15 cellular contexts compared by ENCODE assay signal in the genomic region with DNA sequence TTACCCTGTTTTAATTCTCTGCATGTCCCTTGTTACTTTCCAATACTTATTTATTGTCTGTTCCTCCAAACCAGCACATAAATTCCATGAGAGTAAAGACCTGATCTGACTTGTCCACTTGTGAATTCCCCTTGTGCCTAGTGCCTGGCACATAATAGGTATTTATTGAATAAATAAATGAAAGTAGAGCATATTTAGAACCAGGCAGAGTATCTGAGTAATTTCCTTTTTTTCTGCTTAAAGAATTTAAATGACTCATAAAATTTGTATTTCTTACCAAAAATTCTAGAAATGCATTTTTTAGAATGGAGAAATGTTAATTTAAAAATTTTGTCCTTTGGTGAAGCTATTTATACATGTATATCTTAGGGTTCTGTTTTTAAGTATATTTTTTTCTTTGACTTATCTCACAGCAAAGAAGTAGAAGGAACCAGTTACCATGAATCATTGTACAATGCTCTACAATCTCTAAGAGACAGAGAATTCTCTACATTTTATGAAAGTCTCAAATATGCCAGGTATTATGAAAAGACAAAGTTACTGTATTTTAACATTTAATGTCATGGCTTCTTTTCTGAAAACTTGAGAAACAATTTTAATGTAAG.
DNase-seq lines count a peak whose midpoint lies in the region; ATAC-seq and TF ChIP-seq lines count a peak whose summit lies in the region.
"Had no signal": no experiment of that assay in that cellular context is flagged by ENCODE, and none has a peak within 500 bp of the region (broad histone marks: within the 10 kb centered on the region; RNA-seq: fewer than 3 reads in every experiment).

No MANE protein-coding gene starts in this region.

- no peaks in the 10 kb centered on the region for H3K9me2 ChIP-seq in hepatocyte (replicated peaks; ENCODE audit: insufficient read depth)

- H3K9me3 Mint-ChIP-seq in CD8-positive, alpha-beta T cell = no peaks in the 10 kb centered on the region
- H3K9me3 Mint-ChIP-seq in IgD-negative memory B cell (no peaks in the 10 kb centered on the region), chondrocyte (ENCODE audit: low read depth) (no peaks in the 10 kb centered on the region)
- H3K9me3 Mint-ChIP-seq in naive thymus-derived CD8-positive, alpha-beta T cell = no peaks in the 10 kb centered on the region
- H3K9me3 Mint-ChIP-seq: H9; memory B cell; T-helper 2 cell treated with Interferon-gamma antibody and Interleukin-4, amounts not matched to agents 5 μg/mL and 100 μg/mL, for 36 hours had no signal

- no peaks in the 10 kb centered on the region for H3K79me2 ChIP-seq in hepatocyte

- no peaks in the 10 kb centered on the region for H3K9me3 ChIP-seq in CD8-positive, alpha-beta T cell (ENCODE audit: low read length)
- H3K9me3 ChIP-seq in hepatocyte (ENCODE audit: low read depth) = no peaks in the 10 kb centered on the region

- H3K27ac Mint-ChIP-seq in CD8-positive, alpha-beta T cell = peak overlapping the region; percentile 88
- H3K27ac Mint-ChIP-seq in IgD-negative memory B cell (peak overlapping the region in 2 of 3 donors; percentile 1 to 51), chondrocyte (ENCODE audit: unreplicated experiment) (peak overlapping the region; percentile 88)
- H3K27ac Mint-ChIP-seq in naive thymus-derived CD8-positive, alpha-beta T cell = peak overlapping the region in 9 of 10 donors; percentile 37 to 91 (median 84)
- H3K27ac Mint-ChIP-seq: H9; memory B cell; T-helper 2 cell treated with Interferon-gamma antibody and Interleukin-4, amounts not matched to agents 5 μg/mL and 100 μg/mL, for 36 hours had no signal

- peaks cover 66% of the 10 kb centered on the region for H3K36me3 ChIP-seq in CD8-positive, alpha-beta T cell (ENCODE audit: insufficient read depth, low read length)
- no peaks in the 10 kb centered on the region for H3K36me3 ChIP-seq in hepatocyte (replicated peaks; ENCODE audit: insufficient read depth, low read depth)

- TF ChIP-seq CTCF in CD8-positive, alpha-beta T cell (IDR thresholded peaks at IDR 0.05) = no peak
- TF ChIP-seq CTCF in chondrocyte (IDR thresholded peaks at IDR 0.05) (no peak), hepatocyte (IDR thresholded peaks at IDR 0.05; ENCODE audit: poor library complexity) (no peak), lower leg skin (IDR thresholded peaks at IDR 0.05) (no peak)

- no peak overlapping the region for H3K4me3 Mint-ChIP-seq in CD8-positive, alpha-beta T cell
- H3K4me3 Mint-ChIP-seq in IgD-negative memory B cell (no peak overlapping the region), chondrocyte (ENCODE audit: unreplicated experiment) (no peak overlapping the region)
- H3K4me3 Mint-ChIP-seq in naive thymus-derived CD8-positive, alpha-beta T cell = no peak overlapping the region
- H3K4me3 Mint-ChIP-seq: H9; memory B cell; T-helper 2 cell treated with Interferon-gamma antibody and Interleukin-4, amounts not matched to agents 5 μg/mL and 100 μg/mL, for 36 hours had no signal

- ATAC-seq in CD8-positive, alpha-beta T cell = no peak
- no peak for ATAC-seq in naive thymus-derived CD8-positive, alpha-beta T cell

- no peaks in the 10 kb centered on the region for H3K4me1 ChIP-seq in CD8-positive, alpha-beta T cell (ENCODE audit: insufficient read depth, low read length)
- no peaks in the 10 kb centered on the region for H3K4me1 ChIP-seq in hepatocyte (ENCODE audit: insufficient read depth)

- no peak for DNase-seq in CD8-positive, alpha-beta T cell
- DNase-seq in chondrocyte (ENCODE audit: low spot score) (no peak), NCI-H345 treated with DMSO at 0.1 percent for 48 hours (lab: John Stamatoyannopoulos, UW; ENCODE audit: unreplicated experiment) (no peak), hepatocyte (ENCODE audit: low spot score) (no peak), lower leg skin (ENCODE audit: low spot score in 2 of 2) (no peak)
- DNase-seq in naive thymus-derived CD8-positive, alpha-beta T cell = no peak
- DNase-seq in stimulated activated CD4-positive, alpha-beta T cell treated with anti-CD3 and anti-CD28 coated beads, Interleukin-4, amount 100 ng/mL, for 4 hours = no peak
- DNase-seq: activated effector memory CD4-positive, alpha-beta T cell treated with Interleukin-2 at 50 U/mL for 16 hours; H9; NCI-H187 had no signal

- TF ChIP-seq POLR2A in lower leg skin (IDR thresholded peaks at IDR 0.05) = no peak

- H3K4me1 Mint-ChIP-seq in CD8-positive, alpha-beta T cell (ENCODE audit: low read depth) = peaks cover 9% of the 10 kb centered on the region
- no peaks in the 10 kb centered on the region for H3K4me1 Mint-ChIP-seq in IgD-negative memory B cell
- peaks cover 43% of the 10 kb centered on the region for H3K4me1 Mint-ChIP-seq in chondrocyte (ENCODE audit: low read depth)
- H3K4me1 Mint-ChIP-seq in naive thymus-derived CD8-positive, alpha-beta T cell = peaks cover 7 to 21% (median 19%) of the 10 kb centered on the region in 4 donors
- H3K4me1 Mint-ChIP-seq: H9, memory B cell had no signal

- peaks cover 75% of the 10 kb centered on the region for H3K36me3 Mint-ChIP-seq in CD8-positive, alpha-beta T cell
- H3K36me3 Mint-ChIP-seq in IgD-negative memory B cell (peaks cover 2% of the 10 kb centered on the region), chondrocyte (ENCODE audit: low read depth) (peaks cover 16% of the 10 kb centered on the region)
- H3K36me3 Mint-ChIP-seq in naive thymus-derived CD8-positive, alpha-beta T cell = peaks cover 5 to 85% (median 31%) of the 10 kb centered on the region in 3 donors

- H3K27me3 Mint-ChIP-seq in CD8-positive, alpha-beta T cell (ENCODE audit: low read depth) = no peaks in the 10 kb centered on the region
- no peaks in the 10 kb centered on the region for H3K27me3 Mint-ChIP-seq in IgD-negative memory B cell
- H3K27me3 Mint-ChIP-seq in chondrocyte (ENCODE audit: low read depth) = no peaks in the 10 kb centered on the region
- H3K27me3 Mint-ChIP-seq in naive thymus-derived CD8-positive, alpha-beta T cell = no peaks in the 10 kb centered on the region
- H3K27me3 Mint-ChIP-seq: memory B cell had no signal

- no peaks in the 10 kb centered on the region for H4K20me1 ChIP-seq in hepatocyte (ENCODE audit: insufficient read depth, poor library complexity, severe bottlenecking)

- CTCF ChIA-PET in CD8-positive, alpha-beta T cell (lab: Charles Lee) = no interaction called here

- intact Hi-C loops in CD8-positive, alpha-beta T cell (cut with DNase I, micrococcal nuclease) = loop anchor here (2.0 to 10.0 kb wide), 3 partner anchors 15 to 165 kb away; no protein-coding TSS in a partner anchor
- intact Hi-C loops in lower leg skin (cut with DNase I; ENCODE audit: low total_unique reads) = no loop called here

- H3K27me3 ChIP-seq in CD8-positive, alpha-beta T cell (ENCODE audit: insufficient read depth, low read length) = no peaks in the 10 kb centered on the region
- H3K27me3 ChIP-seq in hepatocyte = no peaks in the 10 kb centered on the region

- no peak overlapping the region for H3K4me2 ChIP-seq in hepatocyte
- H3K4me2 ChIP-seq: KMS-11 had no signal

- H3K4me3 ChIP-seq in CD8-positive, alpha-beta T cell (ENCODE audit: low read depth, low read length) = no peak overlapping the region
- H3K4me3 ChIP-seq in hepatocyte (no peak overlapping the region), lower leg skin (ENCODE audit: low read depth, poor library complexity, severe bottlenecking) (no peak overlapping the region)
- H3K4me3 ChIP-seq: skin epidermis had no signal

- no peak overlapping the region for H3K27ac ChIP-seq in CD8-positive, alpha-beta T cell (ENCODE audit: low read depth, low read length)
- H3K27ac ChIP-seq in hepatocyte = no peak overlapping the region
- H3K27ac ChIP-seq: KMS-11 had no signal

- POLR2A ChIA-PET in CD8-positive, alpha-beta T cell (lab: Charles Lee) = no interaction called here
- POLR2A ChIA-PET in naive thymus-derived CD8-positive, alpha-beta T cell (lab: Charles Lee) = interaction anchor here (1.8 kb wide), 1 partner anchor 97 kb away, joined by 6 read pairs; the partner anchor contains the start of genes ATM and NPAT

- H2AFZ ChIP-seq in hepatocyte = no peak overlapping the region

Comparison
In these comparisons a context has a peak if more than half of its experiments do, and no peak if none do; other contexts are left out.
1. H3K27ac Mint-ChIP-seq: peak in every context shown above with its lines; median percentile 88 in CD8-positive, alpha-beta T cell; 88 in chondrocyte; 84 in naive thymus-derived CD8-positive, alpha-beta T cell; 26 in IgD-negative memory B cell.